ENCODE assay signal across 29 cellular contexts in the genomic region with DNA sequence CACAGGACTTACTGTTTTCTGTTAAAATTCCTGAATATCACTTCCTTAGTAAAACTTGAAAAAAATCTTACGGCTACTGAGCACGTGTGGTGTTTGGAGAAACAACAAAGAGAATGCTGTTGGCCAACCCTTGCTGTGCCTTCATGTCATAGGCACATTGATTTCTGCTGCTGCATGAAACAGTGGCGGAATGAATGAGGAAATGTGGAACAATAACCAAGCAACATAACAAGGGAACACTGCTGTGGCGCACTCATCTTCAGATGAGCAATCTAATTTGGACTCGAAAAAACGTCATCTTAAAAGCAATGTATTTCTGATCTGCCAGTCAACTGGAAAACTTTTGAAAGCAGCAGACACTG. TPM values are rescaled to one million over a fixed set of nuclear protein-coding genes. Genes with fewer than 3 reads are reported as not detected.
A peak's percentile ranks its signal among the peaks of the same experiment; 100 is the strongest.
DNase-seq lines count a peak whose midpoint lies in the region; ATAC-seq and TF ChIP-seq lines count a peak whose summit lies in the region.
"Had no signal": no experiment of that assay in that cellular context is flagged by ENCODE, and none has a peak within 500 bp of the region (broad histone marks: within the 10 kb centered on the region; RNA-seq: fewer than 3 reads in every experiment).

No MANE protein-coding gene starts in this region.

- no peaks in the 10 kb centered on the region for H3K9me3 Mint-ChIP-seq in activated CD8-positive, alpha-beta memory T cell treated with anti-CD3 and anti-CD28 coated beads, Interleukin-2, amount 10 ng/mL, durations not matched to agents 7 days and 5 days (ENCODE audit: low read depth)
- H3K9me3 Mint-ChIP-seq: brain; CD4-positive, alpha-beta memory T cell; nephron had no signal

- H3K4me1 ChIP-seq in HUES48 (ENCODE audit: control insufficient read depth, insufficient read depth, low read length) (peaks cover 86% of the 10 kb centered on the region), body of pancreas (peaks cover 35% of the 10 kb centered on the region), suprapubic skin (no peaks in the 10 kb centered on the region)

- in situ Hi-C loops in brain microvascular endothelial cell (cut with HindIII; ENCODE audit: low pct_ligation_motif_present, low sequenced_read_pairs): no loop called here

- TF ChIP-seq CTCF in body of pancreas (IDR thresholded peaks at IDR 0.05) (no peak), suprapubic skin (IDR thresholded peaks at IDR 0.05) (no peak), brain microvascular endothelial cell (IDR thresholded peaks at IDR 0.05; ENCODE audit: low read depth, low read length, missing control alignments) (no peak)

- H3K4me3 ChIP-seq in HUES48 (ENCODE audit: low read depth, low read length) (no peak overlapping the region), body of pancreas (no peak overlapping the region), suprapubic skin (no peak overlapping the region), brain microvascular endothelial cell (ENCODE audit: low read depth, low read length) (no peak overlapping the region)
- H3K4me3 ChIP-seq: gastrocnemius medialis, K562, lower lobe of right lung, MG63, mucosa of descending colon, ovary, PC-9, skin epidermis had no signal

- DNase-seq in A172 (ENCODE audit: low spot score): peak; percentile 6
- peak in 1 of 4 donors; percentile 30 for DNase-seq in body of pancreas
- DNase-seq in mucosa of gallbladder (ENCODE audit: low spot score): peak; percentile 68
- no peak for DNase-seq in NCI-H1417 treated with DMSO at 0.1 percent for 48 hours (lab: John Stamatoyannopoulos, UW)
- DNase-seq in activated CD8-positive, alpha-beta memory T cell treated with anti-CD3 and anti-CD28 coated beads, Interleukin-2, amount 10 ng/mL, durations not matched to agents 7 days and 5 days: no peak
- DNase-seq in suprapubic skin (ENCODE audit: low spot score in 2 of 2): no peak
- DNase-seq in brain microvascular endothelial cell: no peak
- DNase-seq: 8988T; activated naive CD4-positive, alpha-beta T cell; CD4-positive, alpha-beta memory T cell; cerebellar nuclear complex; gastrocnemius medialis; HCEC 1CT; lower lobe of right lung; MG63; mucosa of descending colon; NCI-H1105; NCI-H187 treated with DMSO at 0.1 percent for 48 hours; NCI-H524 treated with DMSO at 0.1 percent for 48 hours; ovary; PC-9; SK-N-SH; stimulated activated naive CD4-positive, alpha-beta T cell had no signal

- CTCF ChIA-PET in activated CD8-positive, alpha-beta memory T cell treated with anti-CD3 and anti-CD28 coated beads, Interleukin-2, amount 10 ng/mL, durations not matched to agents 7 days and 5 days (lab: Charles Lee): no interaction called here

- no peak for TF ChIP-seq EP300 in suprapubic skin (IDR thresholded peaks at IDR 0.05)

- no peaks in the 10 kb centered on the region for H3K4me1 Mint-ChIP-seq in activated CD8-positive, alpha-beta memory T cell treated with anti-CD3 and anti-CD28 coated beads, Interleukin-2, amount 10 ng/mL, durations not matched to agents 7 days and 5 days
- H3K4me1 Mint-ChIP-seq: CD4-positive, alpha-beta memory T cell had no signal

- no peaks in the 10 kb centered on the region for H3K36me3 Mint-ChIP-seq in activated CD8-positive, alpha-beta memory T cell treated with anti-CD3 and anti-CD28 coated beads, Interleukin-2, amount 10 ng/mL, durations not matched to agents 7 days and 5 days
- H3K36me3 Mint-ChIP-seq: brain; CD4-positive, alpha-beta memory T cell had no signal

- intact Hi-C loops in body of pancreas (cut with DNase I): no loop called here

- H3K27ac Mint-ChIP-seq in activated CD8-positive, alpha-beta memory T cell treated with anti-CD3 and anti-CD28 coated beads, Interleukin-2, amount 10 ng/mL, durations not matched to agents 7 days and 5 days: no peak overlapping the region
- H3K27ac Mint-ChIP-seq: brain; CD4-positive, alpha-beta memory T cell; nephron had no signal

- H3K27ac ChIP-seq in HUES48 (ENCODE audit: low read depth, low read length): peak overlapping the region; percentile 74
- H3K27ac ChIP-seq in body of pancreas: peak overlapping the region in 3 of 4 donors; percentile 33 to 66 (median 54)
- no peak overlapping the region for H3K27ac ChIP-seq in suprapubic skin
- H3K27ac ChIP-seq in brain microvascular endothelial cell: no peak overlapping the region
- H3K27ac ChIP-seq: gastrocnemius medialis, lower lobe of right lung, ovary, PC-9, skin epidermis had no signal

- H3K9ac ChIP-seq in HUES48 (ENCODE audit: low read depth, low read length): no peak overlapping the region
- H3K9ac ChIP-seq: SK-N-SH had no signal

- H3K9me3 ChIP-seq in HUES48 (ENCODE audit: control insufficient read depth, insufficient read depth, low read length) (no peaks in the 10 kb centered on the region), body of pancreas (no peaks in the 10 kb centered on the region), suprapubic skin (no peaks in the 10 kb centered on the region)
- H3K9me3 ChIP-seq: gastrocnemius medialis, lower lobe of right lung, MG63, mucosa of descending colon, ovary, SK-N-SH had no signal

- no peak overlapping the region for H3K4me3 Mint-ChIP-seq in activated CD8-positive, alpha-beta memory T cell treated with anti-CD3 and anti-CD28 coated beads, Interleukin-2, amount 10 ng/mL, durations not matched to agents 7 days and 5 days
- H3K4me3 Mint-ChIP-seq: brain; CD4-positive, alpha-beta memory T cell; nephron had no signal

- 42 to 52% methylated on average over 6 of the region's 6 CpGs for WGBS in body of pancreas, 2 donors
- 64% methylated on average over 6 of the region's 6 CpGs for WGBS in suprapubic skin

- H3K36me3 ChIP-seq in HUES48 (ENCODE audit: control insufficient read depth, insufficient read depth, low read length) (no peaks in the 10 kb centered on the region), body of pancreas (replicated peaks in 1 of 2; ENCODE audit: insufficient read depth in 1 of 2, low read depth in 2 of 2) (no peaks in the 10 kb centered on the region), suprapubic skin (no peaks in the 10 kb centered on the region), brain microvascular endothelial cell (replicated peaks) (no peaks in the 10 kb centered on the region)
- H3K36me3 ChIP-seq: gastrocnemius medialis, lower lobe of right lung, MG63, ovary had no signal

- ATAC-seq in body of pancreas: peak; percentile 53
- ATAC-seq in activated CD8-positive, alpha-beta memory T cell treated with anti-CD3 and anti-CD28 coated beads, Interleukin-2, amount 10 ng/mL, durations not matched to agents 7 days and 5 days: no peak
- ATAC-seq: gastrocnemius medialis, K562, lower lobe of right lung, mucosa of descending colon had no signal

- TF ChIP-seq POLR2A in body of pancreas (IDR thresholded peaks at IDR 0.05) (no peak), suprapubic skin (IDR thresholded peaks at IDR 0.05) (no peak)

- peaks cover 26% of the 10 kb centered on the region for H3K27me3 Mint-ChIP-seq in activated CD8-positive, alpha-beta memory T cell treated with anti-CD3 and anti-CD28 coated beads, Interleukin-2, amount 10 ng/mL, durations not matched to agents 7 days and 5 days
- H3K27me3 Mint-ChIP-seq: brain had no signal

- no peaks in the 10 kb centered on the region for H3K27me3 ChIP-seq in HUES48 (ENCODE audit: control insufficient read depth, insufficient read depth, low read length)
- no peaks in the 10 kb centered on the region for H3K27me3 ChIP-seq in body of pancreas
- no peaks in the 10 kb centered on the region for H3K27me3 ChIP-seq in suprapubic skin
- H3K27me3 ChIP-seq in brain microvascular endothelial cell (replicated peaks): no peaks in the 10 kb centered on the region
- H3K27me3 ChIP-seq: gastrocnemius medialis, MG63, ovary had no signal

RNA-seq across cellular contexts. Expression of a gene that starts 51.5 kb away (rescaled TPM):
- total RNA-seq in A172 (2014; rRNA removed; shearing (Covaris generic)): 0.02 TPM in 1 of 2 replicates, not detected in the other
- total RNA-seq in body of pancreas (10 to 100 TPM; 23.7 to 24.6 TPM), mucosa of gallbladder (40.8 TPM), suprapubic skin (1 to 10 TPM; 3.4 to 9.0 (median 5.0) TPM)
- total RNA-seq in activated CD8-positive, alpha-beta memory T cell treated with anti-CD3 and anti-CD28 coated beads, Interleukin-2, amount 10 ng/mL, durations not matched to agents 7 days and 5 days: not detected
- total RNA-seq: CD4-positive, alpha-beta memory T cell; K562; PC-9; T-helper 1 cell treated with Interleukin-12 subunit alpha and Interleukin-12 subunit beta and Interleukin-4 antibody, amounts not matched to agents 30 ng/mL and 1 ng/mL, for 36 hours had no signal

Comparison
In these comparisons a context has a peak if more than half of its experiments do, and no peak if none do; other contexts are left out.
1. DNase-seq: peak in A172 (single experiment) and mucosa of gallbladder (single experiment); none in NCI-H1417 treated with DMSO at 0.1 percent for 48 hours (single experiment), activated CD8-positive, alpha-beta memory T cell treated with anti-CD3 and anti-CD28 coated beads, Interleukin-2, amount 10 ng/mL, durations not matched to agents 7 days and 5 days (single experiment), suprapubic skin (0 of 2) and brain microvascular endothelial cell (single experiment).
2. H3K27ac ChIP-seq: peak in HUES48 (single experiment) and body of pancreas (3 of 4); none in suprapubic skin (single experiment) and brain microvascular endothelial cell (single experiment).